In the genomic region with DNA sequence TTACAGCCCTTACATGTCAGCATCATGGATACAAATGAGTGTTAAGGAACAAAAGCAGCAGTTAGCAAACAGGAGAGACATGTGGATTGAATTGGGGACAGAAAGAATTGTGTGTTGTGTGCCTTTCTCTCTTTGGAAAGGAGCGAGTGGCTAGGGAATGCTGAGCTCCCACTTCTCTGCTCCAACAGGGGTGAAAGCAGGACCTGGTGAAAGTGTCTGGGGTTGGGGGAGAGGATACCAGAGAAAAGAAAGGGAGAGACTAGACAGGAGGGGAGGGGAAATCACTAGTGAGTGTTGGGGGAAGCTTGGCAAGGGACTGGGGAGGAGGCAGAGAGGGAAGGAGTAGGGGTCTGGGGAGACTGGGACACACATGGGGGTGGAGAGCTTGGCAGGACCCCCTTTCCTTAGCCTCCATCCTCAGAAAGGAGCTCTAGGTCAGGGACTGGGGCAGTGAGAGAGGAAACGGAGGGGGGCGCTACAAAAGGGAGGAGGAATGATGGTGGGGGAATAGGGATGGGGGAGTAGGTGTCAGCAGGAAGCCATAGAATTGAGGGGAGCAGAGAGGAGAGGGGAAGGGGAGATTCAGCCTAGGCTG, we compare ENCODE assay signal across 1 cellular context.
TF ChIP-seq lines count a peak whose summit lies in the region.

No MANE protein-coding gene starts in this region.

TF ChIP-seq in SK-N-SH, 30 proteins besides CTCF, POLR2A, EP300 and RAD21 (continued from another document):
- TF ChIP-seq, protein P1, sequence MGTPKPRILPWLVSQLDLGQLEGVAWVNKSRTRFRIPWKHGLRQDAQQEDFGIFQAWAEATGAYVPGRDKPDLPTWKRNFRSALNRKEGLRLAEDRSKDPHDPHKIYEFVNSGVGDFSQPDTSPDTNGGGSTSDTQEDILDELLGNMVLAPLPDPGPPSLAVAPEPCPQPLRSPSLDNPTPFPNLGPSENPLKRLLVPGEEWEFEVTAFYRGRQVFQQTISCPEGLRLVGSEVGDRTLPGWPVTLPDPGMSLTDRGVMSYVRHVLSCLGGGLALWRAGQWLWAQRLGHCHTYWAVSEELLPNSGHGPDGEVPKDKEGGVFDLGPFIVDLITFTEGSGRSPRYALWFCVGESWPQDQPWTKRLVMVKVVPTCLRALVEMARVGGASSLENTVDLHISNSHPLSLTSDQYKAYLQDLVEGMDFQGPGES (IDR thresholded peaks at IDR 0.05; ENCODE audit: low read depth, low read length): no peak
- TF ChIP-seq NFIC (IDR thresholded peaks at IDR 0.05; ENCODE audit: borderline replicate concordance) (no peak), MXI1 (IDR thresholded peaks at IDR 0.05; ENCODE audit: low read depth, low read length) (no peak), TEAD4 (IDR thresholded peaks at IDR 0.05; ENCODE audit: borderline replicate concordance, insufficient read depth) (no peak), GABPA (IDR thresholded peaks at IDR 0.05; ENCODE audit: low read depth) (no peak)
